8 cellular contexts compared by ENCODE assay signal in genomic region chr6:131062245-131063027, GRCh38. TPM values are rescaled to one million over a fixed set of nuclear protein-coding genes. Genes with fewer than 3 reads are reported as not detected.
DNase-seq lines count a peak whose midpoint lies in the region; ATAC-seq and TF ChIP-seq lines count a peak whose summit lies in the region.

No MANE protein-coding gene starts in this region.

- TF ChIP-seq CTCF in VCaP (conservative IDR thresholded peaks at IDR 0.05) (no peak), lower leg skin (IDR thresholded peaks at IDR 0.05) (no peak)

- peaks cover 3 to 32% (median 25%) of the 10 kb centered on the region in 5 donors for H3K4me1 ChIP-seq in subcutaneous abdominal adipose tissue (ENCODE audit: control insufficient read depth in 5 of 5, insufficient read depth in 5 of 5, low read length in 5 of 5)

- H3K4me3 ChIP-seq in lower leg skin (ENCODE audit: low read depth, poor library complexity, severe bottlenecking) (peak overlapping the region; percentile 74), subcutaneous abdominal adipose tissue (ENCODE audit: low read depth in 1 of 5, low read length in 5 of 5) (peak overlapping the region; percentile 68 to 84 (median 77))

- ATAC-seq in GM18867 (IDR thresholded peaks at IDR 0.05; ENCODE audit: unreplicated experiment) = peak; percentile 30
- peak; percentile 30 for ATAC-seq in HG03064 (IDR thresholded peaks at IDR 0.05; ENCODE audit: low read depth, unreplicated experiment)

- no peak for TF ChIP-seq POLR2A in lower leg skin (IDR thresholded peaks at IDR 0.05)

- no peaks in the 10 kb centered on the region for H3K36me3 ChIP-seq in subcutaneous abdominal adipose tissue (ENCODE audit: control insufficient read depth in 5 of 5, insufficient read depth in 5 of 5, low read length in 5 of 5)

- intact Hi-C loops in lower leg skin (cut with DNase I; ENCODE audit: low total_unique reads) = no loop called here

- H3K9me3 ChIP-seq in subcutaneous abdominal adipose tissue (ENCODE audit: control insufficient read depth in 5 of 5, low read length in 5 of 5) = no peaks in the 10 kb centered on the region

- WGBS in lower leg skin, 2 donors = 0 to 1% methylated on average over 21 to 80 of the region's 84 CpGs

- H3K27me3 ChIP-seq in subcutaneous abdominal adipose tissue (ENCODE audit: control insufficient read depth in 5 of 5, insufficient read depth in 4 of 5, low read length in 5 of 5) = no peaks in the 10 kb centered on the region

- peak overlapping the region; percentile 19 to 92 (median 74) for H3K9ac ChIP-seq in subcutaneous abdominal adipose tissue (ENCODE audit: low read length in 5 of 5)

- H3K27ac ChIP-seq in VCaP (peak overlapping the region; percentile 60), subcutaneous abdominal adipose tissue (ENCODE audit: low read depth, low read length) (peak overlapping the region; percentile 54)

- DNase-seq in dermis blood vessel endothelial cell = peak; percentile 45
- DNase-seq in lower leg skin (ENCODE audit: low spot score in 2 of 2) = peak in 1 of 2 donors; percentile 86
- DNase-seq in NCI-H187 treated with DMSO at 0.1 percent for 48 hours (lab: John Stamatoyannopoulos, UW) = no peak
- no peak for DNase-seq in LoVo (ENCODE audit: low spot score)

RNA-seq across cellular contexts. Expression of gene EPB41L2, which starts 0.6 kb away (rescaled TPM):
- total RNA-seq in dermis blood vessel endothelial cell (94.4 and 200 TPM in 2 replicates), lower leg skin (10 to 100 TPM in 2 of 4 donors, 1 to 10 TPM in 2; 8.6 to 19.4 (median 13.8) TPM)
